1 cellular context compared by ENCODE assay signal in genomic region chr17:5237541-5238016, GRCh38.
TF ChIP-seq lines count a peak whose summit lies in the region.

No MANE protein-coding gene starts in this region.

TF ChIP-seq in K562, 482 proteins besides CTCF, POLR2A, EP300 and RAD21 (continued from another document):
- TF ChIP-seq, protein P1, sequence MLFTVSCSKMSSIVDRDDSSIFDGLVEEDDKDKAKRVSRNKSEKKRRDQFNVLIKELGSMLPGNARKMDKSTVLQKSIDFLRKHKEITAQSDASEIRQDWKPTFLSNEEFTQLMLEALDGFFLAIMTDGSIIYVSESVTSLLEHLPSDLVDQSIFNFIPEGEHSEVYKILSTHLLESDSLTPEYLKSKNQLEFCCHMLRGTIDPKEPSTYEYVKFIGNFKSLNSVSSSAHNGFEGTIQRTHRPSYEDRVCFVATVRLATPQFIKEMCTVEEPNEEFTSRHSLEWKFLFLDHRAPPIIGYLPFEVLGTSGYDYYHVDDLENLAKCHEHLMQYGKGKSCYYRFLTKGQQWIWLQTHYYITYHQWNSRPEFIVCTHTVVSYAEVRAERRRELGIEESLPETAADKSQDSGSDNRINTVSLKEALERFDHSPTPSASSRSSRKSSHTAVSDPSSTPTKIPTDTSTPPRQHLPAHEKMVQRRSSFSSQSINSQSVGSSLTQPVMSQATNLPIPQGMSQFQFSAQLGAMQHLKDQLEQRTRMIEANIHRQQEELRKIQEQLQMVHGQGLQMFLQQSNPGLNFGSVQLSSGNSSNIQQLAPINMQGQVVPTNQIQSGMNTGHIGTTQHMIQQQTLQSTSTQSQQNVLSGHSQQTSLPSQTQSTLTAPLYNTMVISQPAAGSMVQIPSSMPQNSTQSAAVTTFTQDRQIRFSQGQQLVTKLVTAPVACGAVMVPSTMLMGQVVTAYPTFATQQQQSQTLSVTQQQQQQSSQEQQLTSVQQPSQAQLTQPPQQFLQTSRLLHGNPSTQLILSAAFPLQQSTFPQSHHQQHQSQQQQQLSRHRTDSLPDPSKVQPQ (CRISPR knock-in tag; IDR thresholded peaks at IDR 0.05; ENCODE audit: borderline replicate concordance): no peak
- TF ChIP-seq RCOR1 (IDR thresholded peaks at IDR 0.05; ENCODE audit: borderline replicate concordance in 1 of 2, low read depth in 2 of 2, low read length in 2 of 2) (peak in 1 of 2 experiments; percentile 61; a peak in 1 of 4 replicates), NFYB (IDR thresholded peaks at IDR 0.05; ENCODE audit: extremely low read depth, insufficient read length) (no peak)
